27 cellular contexts compared by ENCODE assay signal in genomic region chr18:50582500-50582899, GRCh38. TPM values are rescaled to one million over a fixed set of nuclear protein-coding genes. Genes with fewer than 3 reads are reported as not detected.
"Had no signal": no experiment of that assay in that cellular context is flagged by ENCODE, and none has a peak within 500 bp of the region (broad histone marks: within the 10 kb centered on the region; RNA-seq: fewer than 3 reads in every experiment).

No MANE protein-coding gene starts in this region.

- H3K9me3 Mint-ChIP-seq: activated T-cell treated with anti-CD3 and anti-CD28 coated beads, Interleukin-2, amount 50 U/mL, for 4 hours had no signal

- H3K36me3 ChIP-seq: SJSA1 had no signal

- H3K36me3 Mint-ChIP-seq: IgD-negative memory B cell had no signal

- H3K4me1 ChIP-seq: SJSA1 had no signal

- DNase-seq: activated CD4-positive, alpha-beta T cell treated with anti-CD3 and anti-CD28 coated beads for 48 hours; activated CD4-positive, alpha-beta T cell treated with anti-CD3 and anti-CD28 coated beads, Interleukin-2, amount 50 U/mL, for 48 hours; activated CD4-positive, CD25-positive, alpha-beta regulatory T cell treated with anti-CD3 and anti-CD28 coated beads, Interleukin-2, amount 50 U/mL, for 72 hours; activated effector memory CD4-positive, alpha-beta T cell treated with anti-CD3 and anti-CD28 coated beads, Interleukin-2, amount 50 U/mL, for 16 hours; activated naive CD4-positive, alpha-beta T cell treated with Interleukin-2 at 50 U/mL for 16 hours; activated naive CD8-positive, alpha-beta T cell treated with anti-CD3 and anti-CD28 coated beads, Interleukin-2, amount 50 U/mL, for 24 hours; activated T-cell treated with anti-CD3 and anti-CD28 coated beads, Interleukin-2, amount 50 U/mL, for 4 hours; amniotic stem cell; KG1; NCI-H1092; NCI-H1417 treated with DMSO at 0.1 percent for 48 hours; NCI-H1694 treated with DMSO at 0.1 percent for 48 hours; NCI-H2029 treated with DMSO at 0.1 percent for 48 hours; NCI-H345; NCI-H510A; NCI-H526 treated with DMSO at 0.1 percent for 48 hours; NCI-H82; SHP77; SW 1271 had no signal

- H3K4me1 Mint-ChIP-seq: activated naive CD8-positive, alpha-beta T cell treated with anti-CD3 and anti-CD28 coated beads, Interleukin-2, amount 50 U/mL, for 24 hours; brain; IgD-negative memory B cell had no signal

- H3K27ac Mint-ChIP-seq: activated naive CD4-positive, alpha-beta T cell treated with anti-CD3 and anti-CD28 coated beads, Interleukin-2, amount 50 U/mL, for 72 hours; activated naive CD8-positive, alpha-beta T cell treated with anti-CD3 and anti-CD28 coated beads, Interleukin-2, amount 50 U/mL, for 24 hours; brain had no signal

- H3K27ac ChIP-seq: SJSA1 had no signal

- H3K4me3 Mint-ChIP-seq: activated naive CD8-positive, alpha-beta T cell treated with anti-CD3 and anti-CD28 coated beads, Interleukin-2, amount 50 U/mL, for 24 hours; activated T-cell treated with anti-CD3 and anti-CD28 coated beads, Interleukin-2, amount 50 U/mL, for 4 hours; brain; IgD-negative memory B cell had no signal

- H3K27me3 ChIP-seq: SJSA1 had no signal

- H3K27me3 Mint-ChIP-seq: brain had no signal

- ATAC-seq: activated naive CD4-positive, alpha-beta T cell treated with anti-CD3 and anti-CD28 coated beads, Interleukin-2, amount 50 U/mL, for 72 hours; activated naive CD8-positive, alpha-beta T cell treated with anti-CD3 and anti-CD28 coated beads, Interleukin-2, amount 50 U/mL, for 24 hours; activated T-cell treated with anti-CD3 and anti-CD28 coated beads, Interleukin-2, amount 50 U/mL, for 4 hours; SK-N-SH treated with all-trans-retinoic acid at 6 μM for 48 hours had no signal

- H3K4me3 ChIP-seq: SJSA1 had no signal

RNA-seq across cellular contexts. Expression of gene MAPK4, which starts 22.6 kb away (rescaled TPM):
- total RNA-seq: activated naive CD4-positive, alpha-beta T cell treated with anti-CD3 and anti-CD28 coated beads, Interleukin-2, amount 50 U/mL, for 72 hours; activated T-cell treated with anti-CD3 and anti-CD28 coated beads, Interleukin-2, amount 50 U/mL, for 4 hours; OCI-LY7; RPMI7951; SJSA1; T-helper 1 cell treated with Interleukin-12 subunit alpha and Interleukin-12 subunit beta and Interleukin-4 antibody, amounts not matched to agents 30 ng/mL and 1 ng/mL, for 36 hours had no signal
- polyA plus RNA-seq: IgD-negative memory B cell had no signal
